Comparison of ENCODE assay signal across 16 cellular contexts in the genomic region with DNA sequence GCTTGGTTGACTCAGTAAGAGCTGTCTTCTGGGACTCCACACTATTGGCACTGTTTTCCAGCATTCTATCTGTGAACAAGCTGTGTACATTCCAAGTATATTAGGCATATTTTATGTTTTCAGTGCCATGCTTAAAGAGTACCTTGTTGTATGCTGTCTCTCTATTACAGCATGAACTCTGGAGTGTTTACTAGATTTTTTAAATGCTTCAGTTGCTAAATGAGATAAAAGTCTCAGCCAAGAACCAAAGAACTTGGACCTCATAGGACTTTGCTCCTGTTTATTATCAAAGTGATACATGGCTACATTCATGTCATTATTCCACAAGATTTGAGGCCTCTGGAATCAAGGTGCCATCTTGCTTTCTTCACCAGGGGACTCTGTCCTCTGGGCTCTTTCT.
DNase-seq lines count a peak whose midpoint lies in the region; ATAC-seq and TF ChIP-seq lines count a peak whose summit lies in the region.
"Had no signal": no experiment of that assay in that cellular context is flagged by ENCODE, and none has a peak within 500 bp of the region (broad histone marks: within the 10 kb centered on the region; RNA-seq: fewer than 3 reads in every experiment).

No MANE protein-coding gene starts in this region.

- no peaks in the 10 kb centered on the region for H3K9me2 ChIP-seq in GM23248 (ENCODE audit: insufficient read depth)

- H3K9me3 ChIP-seq in GM23248 (ENCODE audit: low read depth) (no peaks in the 10 kb centered on the region), right cardiac atrium (ENCODE audit: control insufficient read depth, low read length) (no peaks in the 10 kb centered on the region), spleen (no peaks in the 10 kb centered on the region)
- H3K9me3 ChIP-seq: HAP-1, ovary had no signal

- H2AFZ ChIP-seq in GM23248, result no peak overlapping the region

- TF ChIP-seq CTCF in choroid plexus epithelial cell (conservative IDR thresholded peaks at IDR 0.05; ENCODE audit: low read depth, low read length), result no peak
- no peak for TF ChIP-seq CTCF in spleen (IDR thresholded peaks at IDR 0.05 in 8 of 11, conservative IDR thresholded peaks at IDR 0.05 in 3 of 11)

- in situ Hi-C loops in GM23248 (cut with MboI), result no loop called here

- H3K36me3 ChIP-seq in GM23248 (ENCODE audit: low read depth), result no peaks in the 10 kb centered on the region
- no peaks in the 10 kb centered on the region for H3K36me3 ChIP-seq in spleen
- H3K36me3 ChIP-seq: HAP-1, ovary had no signal

- peak; percentile 91 for DNase-seq in GM23248
- peak; percentile 85 for DNase-seq in choroid plexus epithelial cell (ENCODE audit: low read depth)
- no peak for DNase-seq in right cardiac atrium
- no peak for DNase-seq in spleen
- no peak for DNase-seq in Ammon's horn (ENCODE audit: low spot score)
- no peak for DNase-seq in putamen (ENCODE audit: low spot score)
- DNase-seq in activated CD8-positive, alpha-beta memory T cell treated with anti-CD3 and anti-CD28 coated beads, Interleukin-2, amount 50 U/mL, for 4 hours, result no peak
- DNase-seq: activated naive CD4-positive, alpha-beta T cell treated with Interleukin-2 at 50 U/mL for 16 hours; CD4-positive, CD25-positive, alpha-beta regulatory T cell; cortex of kidney; glutamatergic neuron; NCI-H1105 treated with DMSO at 0.1 percent for 48 hours; NCI-H510A; ovary had no signal

- peak overlapping the region; percentile 9 for H3K4me2 ChIP-seq in GM23248 (ENCODE audit: unreplicated experiment)

- H3K4me3 ChIP-seq in GM23248 (no peak overlapping the region), choroid plexus epithelial cell (ENCODE audit: low read depth, low read length) (no peak overlapping the region), right cardiac atrium (ENCODE audit: low read length) (no peak overlapping the region), spleen (no peak overlapping the region)
- H3K4me3 ChIP-seq: HAP-1, ovary had no signal

- no peaks in the 10 kb centered on the region for H4K20me1 ChIP-seq in GM23248 (ENCODE audit: insufficient read depth)

- peaks cover 11% of the 10 kb centered on the region; the same call in 1 of the 2 replicates for H3K79me2 ChIP-seq in GM23248 (ENCODE audit: insufficient read depth)

- intact Hi-C loops in right cardiac atrium (cut with DNase I), result loop anchor here in 1 of 4 donors (10.0 kb wide), 1 partner anchor 84 kb away; no protein-coding TSS in a partner anchor
- intact Hi-C loops in spleen (cut with DNase I; ENCODE audit: low total_unique reads), result loop anchor here (10.0 kb wide), 1 partner anchor 76 kb away; no protein-coding TSS in a partner anchor

- H3K9ac ChIP-seq in GM23248, result no peak overlapping the region

- peaks cover 24% of the 10 kb centered on the region for H3F3A ChIP-seq in GM23248 (ENCODE audit: insufficient read depth)

- peaks cover 18% of the 10 kb centered on the region for H3K4me1 ChIP-seq in GM23248 (ENCODE audit: insufficient read depth)
- peaks cover 7% of the 10 kb centered on the region for H3K4me1 ChIP-seq in right cardiac atrium (ENCODE audit: control insufficient read depth, insufficient read depth, low read length)
- H3K4me1 ChIP-seq in spleen, result peaks cover 0 to 16% (median 0%) of the 10 kb centered on the region in 6 donors
- H3K4me1 ChIP-seq: HAP-1 had no signal

- ATAC-seq in right cardiac atrium, result peak; percentile 46 to 70
- ATAC-seq in GM18517 (IDR thresholded peaks at IDR 0.05; ENCODE audit: unreplicated experiment), result no peak

- no peak for TF ChIP-seq POLR2A in spleen (IDR thresholded peaks at IDR 0.05)

- H3K27me3 ChIP-seq in GM23248 (replicated peaks; ENCODE audit: insufficient read depth), result no peaks in the 10 kb centered on the region
- no peaks in the 10 kb centered on the region for H3K27me3 ChIP-seq in right cardiac atrium (ENCODE audit: control insufficient read depth, insufficient read depth)
- no peaks in the 10 kb centered on the region for H3K27me3 ChIP-seq in spleen (replicated peaks in 1 of 7)
- H3K27me3 ChIP-seq: ovary had no signal

- H3K27ac ChIP-seq in GM23248 (peak overlapping the region; percentile 28), right cardiac atrium (ENCODE audit: low read length) (no peak overlapping the region), spleen (peak overlapping the region in 6 of 8 donors; percentile 4 to 60 (median 42))
- H3K27ac ChIP-seq: ovary had no signal

Comparison
In these comparisons a context has a peak if more than half of its experiments do, and no peak if none do; other contexts are left out.
1. DNase-seq: peak in GM23248 (single experiment) and choroid plexus epithelial cell (single experiment); none in right cardiac atrium (0 of 3), spleen (single experiment), Ammon's horn (single experiment), putamen (single experiment) and activated CD8-positive, alpha-beta memory T cell treated with anti-CD3 and anti-CD28 coated beads, Interleukin-2, amount 50 U/mL, for 4 hours (single experiment).